Comparison of ENCODE assay signal across 1 cellular context in the genomic region with DNA sequence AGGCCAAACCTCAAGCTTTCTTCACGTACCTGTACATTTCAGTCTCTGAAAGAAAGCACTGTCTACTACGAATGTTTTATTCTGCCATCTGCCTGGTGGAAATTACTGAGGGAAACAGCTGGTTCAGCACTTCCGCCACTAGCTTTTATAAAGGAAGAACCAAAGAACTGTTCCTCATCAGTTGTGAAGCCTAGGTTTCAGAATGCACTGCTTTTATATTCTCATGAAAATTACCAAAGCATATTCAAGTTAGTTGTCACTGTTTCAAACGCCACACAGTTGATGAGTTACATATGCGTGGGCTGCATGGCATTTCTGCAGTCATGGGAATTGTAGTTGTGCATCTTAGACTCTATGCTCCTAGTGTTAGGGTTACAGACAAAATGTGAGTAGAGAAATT.
TF ChIP-seq lines count a peak whose summit lies in the region.

No MANE protein-coding gene starts in this region.

TF ChIP-seq in endothelial cell of umbilical vein, 7 proteins besides CTCF, POLR2A, EP300 and RAD21:
- TF ChIP-seq GATA2 (IDR thresholded peaks at IDR 0.05; ENCODE audit: insufficient read depth, insufficient read length, low read depth, low read length) (no peak), MYC (IDR thresholded peaks at IDR 0.05; ENCODE audit: low read depth, low read length) (no peak), EZH2 (IDR thresholded peaks at IDR 0.05; ENCODE audit: borderline replicate concordance, low read depth, low read length, severe bottlenecking) (no peak), JUN (IDR thresholded peaks at IDR 0.05; ENCODE audit: borderline replicate concordance, insufficient read depth, insufficient read length, low read depth) (no peak), FOS (IDR thresholded peaks at IDR 0.05; ENCODE audit: borderline replicate concordance, insufficient read depth, low read length) (no peak), POLR2AphosphoS5 (IDR thresholded peaks at IDR 0.05; ENCODE audit: insufficient read depth, low read depth, low read length) (no peak)
- TF ChIP-seq, protein P1, sequence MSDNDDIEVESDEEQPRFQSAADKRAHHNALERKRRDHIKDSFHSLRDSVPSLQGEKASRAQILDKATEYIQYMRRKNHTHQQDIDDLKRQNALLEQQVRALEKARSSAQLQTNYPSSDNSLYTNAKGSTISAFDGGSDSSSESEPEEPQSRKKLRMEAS (IDR thresholded peaks at IDR 0.05; ENCODE audit: insufficient read depth, insufficient read length) = no peak
